ENCODE assay signal across 12 cellular contexts in genomic region chr2:172246649-172247048, GRCh38.
DNase-seq lines count a peak whose midpoint lies in the region; ATAC-seq and TF ChIP-seq lines count a peak whose summit lies in the region.
"Had no signal": no experiment of that assay in that cellular context is flagged by ENCODE, and none has a peak within 500 bp of the region (broad histone marks: within the 10 kb centered on the region; RNA-seq: fewer than 3 reads in every experiment).

No MANE protein-coding gene starts in this region.

- intact Hi-C loops in PC-3 (cut with micrococcal nuclease), result no loop called here

- CTCF ChIA-PET in PC-3 (lab: Charles Lee), result interaction anchor here (0.7 kb wide), 1 partner anchor 183 kb away, joined by 4 read pairs; no protein-coding TSS in a partner anchor

- no peaks in the 10 kb centered on the region for H3K27me3 ChIP-seq in ACC112 (ENCODE audit: insufficient read depth, low read length)
- no peaks in the 10 kb centered on the region for H3K27me3 ChIP-seq in PC-3 (ENCODE audit: low read length)
- H3K27me3 ChIP-seq: adrenal gland had no signal

- no peak overlapping the region for H3K9ac ChIP-seq in PC-3 (ENCODE audit: low read length)

- H2AFZ ChIP-seq in ACC112 (ENCODE audit: low read length, unreplicated experiment), result peak overlapping the region; percentile 7
- H2AFZ ChIP-seq in PC-3 (ENCODE audit: low read length), result no peak overlapping the region

- no peak overlapping the region for H3K4me3 ChIP-seq in ACC112 (ENCODE audit: low read depth, low read length)
- H3K4me3 ChIP-seq in PC-3 (ENCODE audit: low read length), result no peak overlapping the region
- H3K4me3 ChIP-seq in fibroblast of the aortic adventitia (ENCODE audit: low read depth, low read length), result no peak overlapping the region
- H3K4me3 ChIP-seq: adrenal gland, GM12878 had no signal

- DNase-seq in HCEC 1CT, result peak; percentile 80
- DNase-seq in PC-3, result peak; percentile 75
- peak; percentile 39 for DNase-seq in fibroblast of the aortic adventitia (ENCODE audit: low read depth)
- DNase-seq in NK-92 (lab: John Stamatoyannopoulos, UW; ENCODE audit: unreplicated experiment), result no peak
- no peak for DNase-seq in occipital lobe (lab: John Stamatoyannopoulos, UW)
- no peak for DNase-seq in activated naive CD4-positive, alpha-beta T cell (lab: John Stamatoyannopoulos, UW)
- DNase-seq: activated CD8-positive, alpha-beta memory T cell treated with anti-CD3 and anti-CD28 coated beads for 24 hours; adrenal gland; CD4-positive, alpha-beta T cell had no signal

- H3K4me1 ChIP-seq in ACC112 (ENCODE audit: control insufficient read depth, insufficient read depth, low read length, unreplicated experiment) (peaks cover 36% of the 10 kb centered on the region), PC-3 (ENCODE audit: insufficient read depth, low read length) (peaks cover 54% of the 10 kb centered on the region)
- H3K4me1 ChIP-seq: adrenal gland had no signal

- no TSS peak for BruUV-seq in PC-3 (replicated peaks; lab: Mats Ljungman, UMichigan)

- H4K20me1 ChIP-seq in PC-3 (ENCODE audit: low read length), result no peaks in the 10 kb centered on the region

- H3K27ac ChIP-seq in ACC112 (ENCODE audit: low read depth, low read length) (no peak overlapping the region), PC-3 (ENCODE audit: low read length) (peak overlapping the region; percentile 90)
- H3K27ac ChIP-seq: adrenal gland had no signal

- TF ChIP-seq CTCF in PC-3 (conservative IDR thresholded peaks at IDR 0.05; ENCODE audit: low read depth, low read length) (no peak), fibroblast of the aortic adventitia (IDR thresholded peaks at IDR 0.05; ENCODE audit: insufficient read depth, low read length) (no peak)

- H3F3A ChIP-seq in PC-3 (ENCODE audit: low read length, unreplicated experiment), result peaks cover 19% of the 10 kb centered on the region

- no peak for TF ChIP-seq POLR2A in GM18505 (IDR thresholded peaks at IDR 0.05; ENCODE audit: borderline replicate concordance, extremely low read depth, insufficient read depth, insufficient read length)

- ATAC-seq in PC-3 (peak; percentile 25), GM18505 (IDR thresholded peaks at IDR 0.05; ENCODE audit: unreplicated experiment) (no peak)
- ATAC-seq: GM12878 had no signal

- no peaks in the 10 kb centered on the region for H3K9me2 ChIP-seq in PC-3 (replicated peaks; ENCODE audit: low read length)

- H3K36me3 ChIP-seq in ACC112 (ENCODE audit: insufficient read depth, low read length) (no peaks in the 10 kb centered on the region), PC-3 (ENCODE audit: low read depth, low read length) (no peaks in the 10 kb centered on the region)
- H3K36me3 ChIP-seq: adrenal gland had no signal

- POLR2A ChIA-PET in PC-3 (lab: Charles Lee; ENCODE audit: unreplicated experiment), result interaction anchor here (0.6 kb wide), 1 partner anchor 15 kb away, joined by 6 read pairs; no protein-coding TSS in a partner anchor

- peak overlapping the region; percentile 54; the same call in 1 of the 2 replicates for H3K4me2 ChIP-seq in PC-3 (ENCODE audit: low read length)

- H3K79me2 ChIP-seq in ACC112 (ENCODE audit: control insufficient read depth, insufficient read depth, low read length, unreplicated experiment) (no peaks in the 10 kb centered on the region), PC-3 (ENCODE audit: low read length) (no peaks in the 10 kb centered on the region)

- H3K9me3 ChIP-seq in PC-3 (ENCODE audit: low read length), result no peaks in the 10 kb centered on the region
- H3K9me3 ChIP-seq: adrenal gland had no signal

Comparison
In these comparisons a context has a peak if more than half of its experiments do, and no peak if none do; other contexts are left out.
1. DNase-seq: peak in HCEC 1CT (single experiment), PC-3 (single experiment) and fibroblast of the aortic adventitia (single experiment); none in NK-92 (single experiment), occipital lobe (single experiment) and activated naive CD4-positive, alpha-beta T cell (0 of 4).